ENCODE assay signal across 28 cellular contexts in the genomic region with DNA sequence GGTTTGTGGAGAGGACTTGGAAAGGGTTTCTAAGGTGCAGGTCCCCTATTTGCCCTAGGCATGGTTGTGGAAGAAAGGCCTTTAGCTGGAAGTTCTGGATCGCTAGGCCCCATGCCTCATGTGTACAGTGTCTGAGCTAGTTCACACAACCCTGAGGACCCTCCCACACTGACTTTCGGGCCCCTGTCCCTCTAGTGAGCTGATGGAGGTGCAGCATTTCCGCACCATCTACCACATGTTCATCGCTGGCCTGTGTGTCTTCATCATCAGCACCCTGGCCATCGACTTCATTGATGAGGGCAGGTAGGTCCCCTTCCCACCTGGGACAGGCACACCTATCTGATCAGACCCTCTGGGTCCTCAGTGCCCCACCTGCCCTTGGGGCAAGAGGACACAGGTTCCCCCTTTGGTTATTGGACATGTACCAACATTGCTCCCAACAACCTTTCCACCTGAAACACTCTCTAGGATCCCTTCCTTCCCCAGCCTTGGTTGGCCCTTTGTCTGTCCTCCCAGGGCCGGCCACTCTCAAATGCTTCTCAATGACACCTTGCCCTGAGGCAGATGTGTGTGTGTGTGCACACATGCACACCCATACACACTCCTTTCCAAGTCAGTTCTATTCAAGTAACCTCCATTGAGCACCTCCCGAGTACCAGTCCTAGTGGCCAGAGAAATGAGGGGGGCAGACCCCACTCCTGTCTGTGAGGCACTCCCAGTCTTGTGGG. TPM values are rescaled to one million over a fixed set of nuclear protein-coding genes. Genes with fewer than 3 reads are reported as not detected.
"Had no signal": no experiment of that assay in that cellular context is flagged by ENCODE, and none has a peak within 500 bp of the region (broad histone marks: within the 10 kb centered on the region; RNA-seq: fewer than 3 reads in every experiment).

No MANE protein-coding gene starts in this region.

- H3K27me3 ChIP-seq: dorsolateral prefrontal cortex, foreskin keratinocyte, hepatocyte, sigmoid colon, thyroid gland had no signal

- H3K9me3 ChIP-seq: sigmoid colon, SK-N-SH, thyroid gland had no signal

- H3K4me3 ChIP-seq: dorsolateral prefrontal cortex, hepatocyte, lung, sigmoid colon, thyroid gland had no signal

- DNase-seq: activated CD4-positive, alpha-beta T cell treated with anti-CD3 and anti-CD28 coated beads, Interleukin-2, amount 50 U/mL, for 1 hour; activated CD4-positive, CD25-positive, alpha-beta regulatory T cell; activated gamma-delta T cell treated with Interleukin-2 at 50 U/mL for 16 hours; activated T-cell treated with anti-CD3 and anti-CD28 coated beads for 4 hours; amygdala; caudate nucleus; foreskin keratinocyte; sigmoid colon; SK-N-SH; stimulated activated CD4-positive, alpha-beta T cell treated with anti-CD3 and anti-CD28 coated beads, Interleukin-4, amount 100 ng/mL, for 4 hours; stimulated activated naive B cell treated with anti-CD40 and anti-IgM and Interleukin-4, amounts not matched to agents 10 μg/mL and 1 μg/mL and 100 μg/mL, for 72 hours; T-cell; T-helper 9 cell; thyroid gland had no signal

- H3K36me3 Mint-ChIP-seq: activated naive CD4-positive, alpha-beta T cell treated with anti-CD3 and anti-CD28 coated beads, Interleukin-2, amount 50 U/mL, for 72 hours; brain; stimulated activated naive B cell treated with anti-CD40 and anti-IgM and Interleukin-4, amounts not matched to agents 10 μg/mL and 1 μg/mL and 100 μg/mL, for 72 hours; T-cell had no signal

- H3K27me3 Mint-ChIP-seq: stimulated activated naive B cell treated with anti-CD40 and anti-IgM and Interleukin-4, amounts not matched to agents 10 μg/mL and 1 μg/mL and 100 μg/mL, for 72 hours; T-cell had no signal

- H3K9me3 Mint-ChIP-seq: activated naive CD4-positive, alpha-beta T cell treated with anti-CD3 and anti-CD28 coated beads, Interleukin-2, amount 50 U/mL, for 72 hours; activated T-helper 1 cell treated with anti-CD3 and anti-CD28 coated beads, Interleukin-12 subunit alpha, Interleukin-12 subunit beta, Interleukin-2, Interleukin-4 antibody, amounts not matched to agents 30 ng/mL and 10 ng/mL and 1 ng/mL, durations not matched to agents 14 hours and 24 hours and 36 hours; brain; mesothelial cell of epicardium; neural crest cell; stimulated activated naive B cell treated with anti-CD40 and anti-IgM and Interleukin-4, amounts not matched to agents 10 μg/mL and 1 μg/mL and 100 μg/mL, for 72 hours; T-cell had no signal

- H3K36me3 ChIP-seq: thyroid gland had no signal

- H3K27ac ChIP-seq: dorsolateral prefrontal cortex, epithelial cell of prostate, foreskin keratinocyte, hepatocyte, sigmoid colon, thyroid gland had no signal

- H3K4me1 ChIP-seq: foreskin keratinocyte, thyroid gland had no signal

- ATAC-seq: activated naive CD4-positive, alpha-beta T cell treated with anti-CD3 and anti-CD28 coated beads, Interleukin-2, amount 50 U/mL, for 72 hours; foreskin keratinocyte; stimulated activated naive B cell treated with anti-CD40 and anti-IgM and Interleukin-4, amounts not matched to agents 10 μg/mL and 1 μg/mL and 100 μg/mL, for 72 hours; T-cell had no signal

- H3K27ac Mint-ChIP-seq: activated T-helper 1 cell treated with anti-CD3 and anti-CD28 coated beads, Interleukin-12 subunit alpha, Interleukin-12 subunit beta, Interleukin-2, Interleukin-4 antibody, amounts not matched to agents 30 ng/mL and 10 ng/mL and 1 ng/mL, durations not matched to agents 14 hours and 24 hours and 36 hours; brain; mesothelial cell of epicardium; stimulated activated naive B cell treated with anti-CD40 and anti-IgM and Interleukin-4, amounts not matched to agents 10 μg/mL and 1 μg/mL and 100 μg/mL, for 72 hours had no signal

- H3K4me3 Mint-ChIP-seq: activated T-helper 1 cell treated with anti-CD3 and anti-CD28 coated beads, Interleukin-12 subunit alpha, Interleukin-12 subunit beta, Interleukin-2, Interleukin-4 antibody, amounts not matched to agents 30 ng/mL and 10 ng/mL and 1 ng/mL, durations not matched to agents 14 hours and 24 hours and 36 hours; brain; mesothelial cell of epicardium; neural crest cell; stimulated activated naive B cell treated with anti-CD40 and anti-IgM and Interleukin-4, amounts not matched to agents 10 μg/mL and 1 μg/mL and 100 μg/mL, for 72 hours; T-cell had no signal

RNA-seq across cellular contexts. Expression of gene SOAT2, which starts 2.6 kb away (rescaled TPM):
- total RNA-seq: activated T-helper 1 cell treated with anti-CD3 and anti-CD28 coated beads, Interleukin-12 subunit alpha, Interleukin-12 subunit beta, Interleukin-2, Interleukin-4 antibody, amounts not matched to agents 30 ng/mL and 10 ng/mL and 1 ng/mL, durations not matched to agents 14 hours and 24 hours and 36 hours; foreskin keratinocyte; myocyte; neural crest cell; osteocyte; pulmonary artery endothelial cell had no signal
- polyA plus RNA-seq: fibroblast of lung, foreskin keratinocyte, keratinocyte had no signal

RNA-seq across cellular contexts. Expression of gene IGFBP6, which starts 8.4 kb away (rescaled TPM):
- total RNA-seq: activated T-helper 1 cell treated with anti-CD3 and anti-CD28 coated beads, Interleukin-12 subunit alpha, Interleukin-12 subunit beta, Interleukin-2, Interleukin-4 antibody, amounts not matched to agents 30 ng/mL and 10 ng/mL and 1 ng/mL, durations not matched to agents 14 hours and 24 hours and 36 hours had no signal
